Comparison of ENCODE assay signal across 25 cellular contexts in the genomic region with DNA sequence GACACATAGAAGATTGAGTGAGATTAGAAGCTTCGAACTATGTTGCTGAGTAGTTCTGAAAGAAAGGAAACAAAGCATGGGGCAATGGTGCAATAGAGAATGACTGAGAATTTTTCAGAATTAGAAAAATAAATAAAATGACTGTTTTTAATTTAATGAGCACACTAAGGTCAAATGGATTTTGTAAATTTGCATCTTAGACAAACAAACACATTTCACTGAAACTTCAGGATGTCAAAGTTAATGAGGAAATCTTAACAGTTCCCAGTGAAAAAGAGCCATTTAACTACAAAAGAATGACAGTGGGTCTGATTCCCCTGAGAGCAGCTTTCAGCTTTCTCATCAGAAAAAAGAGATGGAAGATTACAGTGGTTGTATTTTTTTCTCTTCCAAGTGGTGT.
A peak's percentile ranks its signal among the peaks of the same experiment; 100 is the strongest.
DNase-seq lines count a peak whose midpoint lies in the region; ATAC-seq, FAIRE-seq and TF ChIP-seq lines count a peak whose summit lies in the region.
"Had no signal": no experiment of that assay in that cellular context is flagged by ENCODE, and none has a peak within 500 bp of the region (broad histone marks: within the 10 kb centered on the region; RNA-seq: fewer than 3 reads in every experiment).

No MANE protein-coding gene starts in this region.

- TF ChIP-seq EP300 in GM12878 (IDR thresholded peaks at IDR 0.05; ENCODE audit: borderline replicate concordance in 1 of 2, control insufficient read depth in 1 of 2, low read depth in 2 of 2, low read length in 2 of 2), result no peak

- H3K79me2 ChIP-seq in GM12878 (ENCODE audit: control insufficient read depth, insufficient read depth, low read length), result no peaks in the 10 kb centered on the region
- H3K79me2 ChIP-seq in Karpas-422 (ENCODE audit: low read length), result no peaks in the 10 kb centered on the region

- 70% methylated on average over 1 of the region's 1 CpG for WGBS in GM12878 (ENCODE audit: insufficient coverage, insufficient replicate concordance, low lambda C conversion rate, missing lambda C conversion rate)

- no peaks in the 10 kb centered on the region for H3K9me3 Mint-ChIP-seq in glutamatergic neuron (ENCODE audit: unreplicated experiment)
- peaks cover 0 to 28% (median 9%) of the 10 kb centered on the region in 9 donors for H3K9me3 Mint-ChIP-seq in naive thymus-derived CD8-positive, alpha-beta T cell

- no peaks in the 10 kb centered on the region for H3K27me3 ChIP-seq in BLaER1
- H3K27me3 ChIP-seq in GM12878 (replicated peaks in 1 of 2; ENCODE audit: control insufficient read depth in 2 of 2, insufficient read depth in 2 of 2, low read length in 1 of 2), result no peaks in the 10 kb centered on the region
- no peaks in the 10 kb centered on the region for H3K27me3 ChIP-seq in Karpas-422 (ENCODE audit: low read length)
- H3K27me3 ChIP-seq: Peyer's patch had no signal

- no peaks in the 10 kb centered on the region for H3K36me3 Mint-ChIP-seq in glutamatergic neuron (ENCODE audit: unreplicated experiment)
- no peaks in the 10 kb centered on the region for H3K36me3 Mint-ChIP-seq in naive thymus-derived CD8-positive, alpha-beta T cell
- H3K36me3 Mint-ChIP-seq: CD4-positive, CD25-positive, alpha-beta regulatory T cell had no signal

- TF ChIP-seq POLR2A in GM12892 (IDR thresholded peaks at IDR 0.05; ENCODE audit: low read depth, low read length) (no peak), GM12878 (IDR thresholded peaks at IDR 0.05; ENCODE audit: low read depth, low read length) (no peak)

- RAD21 ChIA-PET in GM12878 (lab: Charles Lee; ENCODE audit: unreplicated experiment), result interaction anchor here (1.4 to 1.5 kb wide), 2 partner anchors 91 to 214 kb away, joined by 3 read pairs; no protein-coding TSS in a partner anchor

- H3K4me2 ChIP-seq in BLaER1, result peak overlapping the region; percentile 54
- no peak overlapping the region for H3K4me2 ChIP-seq in GM12878 (ENCODE audit: control insufficient read depth, insufficient read depth)
- H3K4me2 ChIP-seq in Karpas-422 (ENCODE audit: low read depth, low read length, poor library complexity, severe bottlenecking), result no peak overlapping the region
- H3K4me2 ChIP-seq: A549 had no signal

- ATAC-seq in GM12878, result no peak
- ATAC-seq in naive thymus-derived CD8-positive, alpha-beta T cell, result no peak
- ATAC-seq: A549 had no signal

- peaks cover 6% of the 10 kb centered on the region for H3K4me1 Mint-ChIP-seq in glutamatergic neuron (ENCODE audit: low read depth, unreplicated experiment)
- H3K4me1 Mint-ChIP-seq in naive thymus-derived CD8-positive, alpha-beta T cell, result no peaks in the 10 kb centered on the region
- H3K4me1 Mint-ChIP-seq: CD4-positive, CD25-positive, alpha-beta regulatory T cell had no signal

- FAIRE-seq in GM12892 (lab: Jason Lieb, UNC) (peak; percentile 33), GM12878 (lab: Jason Lieb, UNC) (no peak)
- FAIRE-seq: A549, D721Med, GM18507 had no signal

- H2AFZ ChIP-seq in GM12878 (ENCODE audit: control insufficient read depth, low read depth, low read length) (no peak overlapping the region), Karpas-422 (ENCODE audit: low read length) (no peak overlapping the region)

- H3K27me3 Mint-ChIP-seq in glutamatergic neuron (ENCODE audit: unreplicated experiment), result no peaks in the 10 kb centered on the region
- no peaks in the 10 kb centered on the region for H3K27me3 Mint-ChIP-seq in naive thymus-derived CD8-positive, alpha-beta T cell
- H3K27me3 Mint-ChIP-seq: CD4-positive, CD25-positive, alpha-beta regulatory T cell had no signal

- SMC1A ChIA-PET in GM12878 (lab: Charles Lee; ENCODE audit: uncharacterized antibody, unreplicated experiment), result interaction anchor here (0.7 to 1.5 kb wide), 9 partner anchors 8 to 255 kb away, joined by 3 to 7 read pairs (median 3); no protein-coding TSS in a partner anchor

- no peak overlapping the region for H3K9ac ChIP-seq in BLaER1
- no peak overlapping the region for H3K9ac ChIP-seq in GM12878 (ENCODE audit: control insufficient read depth, insufficient read depth, low read length)
- H3K9ac ChIP-seq in Karpas-422 (ENCODE audit: low read length), result no peak overlapping the region

- no peak overlapping the region for H3K4me3 ChIP-seq in BLaER1
- no peak overlapping the region for H3K4me3 ChIP-seq in GM12878
- H3K4me3 ChIP-seq in Karpas-422 (ENCODE audit: low read length), result no peak overlapping the region
- H3K4me3 ChIP-seq: A549, Peyer's patch had no signal

- no TSS peak for BruUV-seq in GM12878 (replicated peaks; lab: Mats Ljungman, UMichigan)

- CTCF ChIA-PET in GM12878 (lab: Yijun Ruan, JAX), result interaction anchor here (1.0 kb wide), 2 partner anchors 31 to 47 kb away, joined by 3 read pairs; no protein-coding TSS in a partner anchor

- H3K9me3 ChIP-seq in BLaER1 (no peaks in the 10 kb centered on the region), GM12878 (replicated peaks; ENCODE audit: control insufficient read depth, insufficient read depth, low read length) (no peaks in the 10 kb centered on the region), Karpas-422 (ENCODE audit: low read length) (peaks cover 41% of the 10 kb centered on the region)
- H3K9me3 ChIP-seq: A549, Peyer's patch had no signal

- POLR2A ChIA-PET in GM12878 (lab: Charles Lee), result no interaction called here
- POLR2A ChIA-PET in naive thymus-derived CD8-positive, alpha-beta T cell (lab: Charles Lee), result no interaction called here

- H3K27ac ChIP-seq in BLaER1, result peak overlapping the region; percentile 86
- H3K27ac ChIP-seq in GM12878 (ENCODE audit: control insufficient read depth, insufficient read depth), result no peak overlapping the region
- no peak overlapping the region for H3K27ac ChIP-seq in Karpas-422 (ENCODE audit: low read length)
- H3K27ac ChIP-seq: A549, Peyer's patch had no signal

- TF ChIP-seq RAD21 in GM12878 (IDR thresholded peaks at IDR 0.05; ENCODE audit: insufficient read depth, low read depth, low read length), result no peak

- H3K36me3 ChIP-seq in BLaER1, result no peaks in the 10 kb centered on the region
- no peaks in the 10 kb centered on the region for H3K36me3 ChIP-seq in GM12878 (ENCODE audit: control insufficient read depth in 2 of 2, insufficient read depth in 2 of 2, low read length in 1 of 2)
- no peaks in the 10 kb centered on the region for H3K36me3 ChIP-seq in Karpas-422 (ENCODE audit: insufficient read depth, low read length)
- H3K36me3 ChIP-seq: Peyer's patch had no signal

- TF ChIP-seq CTCF in GM12878 (IDR thresholded peaks at IDR 0.05 in 2 of 3, conservative IDR thresholded peaks at IDR 0.05 in 1 of 3; ENCODE audit: control insufficient read depth in 2 of 3, extremely low read depth in 1 of 3, insufficient read depth in 1 of 3, low read depth in 3 of 3, low read length in 3 of 3) (no peak), glutamatergic neuron (IDR thresholded peaks at IDR 0.05; ENCODE audit: partially characterized antibody, unreplicated experiment) (no peak)

- intact Hi-C loops in GM12878 (cut with micrococcal nuclease; ENCODE audit: unreplicated experiment), result no loop called here

- H3K27ac Mint-ChIP-seq in glutamatergic neuron (ENCODE audit: unreplicated experiment), result peak overlapping the region; percentile 1
- no peak overlapping the region for H3K27ac Mint-ChIP-seq in naive thymus-derived CD8-positive, alpha-beta T cell
- H3K27ac Mint-ChIP-seq: CD4-positive, CD25-positive, alpha-beta regulatory T cell had no signal

- in situ Hi-C loops in GM12878 (cut with MboI), result no loop called here

- H3K4me3 Mint-ChIP-seq in glutamatergic neuron (ENCODE audit: unreplicated experiment), result no peak overlapping the region
- H3K4me3 Mint-ChIP-seq in naive thymus-derived CD8-positive, alpha-beta T cell, result no peak overlapping the region
- H3K4me3 Mint-ChIP-seq: CD4-positive, CD25-positive, alpha-beta regulatory T cell had no signal

- H3K4me1 ChIP-seq in BLaER1, result peaks cover 49% of the 10 kb centered on the region
- no peaks in the 10 kb centered on the region for H3K4me1 ChIP-seq in GM12878 (ENCODE audit: control insufficient read depth, insufficient read depth, low read length)
- no peaks in the 10 kb centered on the region for H3K4me1 ChIP-seq in Karpas-422 (ENCODE audit: low read length)
- H3K4me1 ChIP-seq: A549, Peyer's patch had no signal

- DNase-seq in GM12892 (ENCODE audit: insufficient read length), result no peak
- DNase-seq in GM12878 (ENCODE audit: low read depth, low spot score), result no peak
- DNase-seq in glutamatergic neuron, result no peak
- DNase-seq in T-helper 2 cell, result no peak
- DNase-seq in Karpas-422, result no peak
- no peak for DNase-seq in naive thymus-derived CD8-positive, alpha-beta T cell
- DNase-seq in germinal center (ENCODE audit: low spot score), result no peak
- DNase-seq: CD4-positive, CD25-positive, alpha-beta regulatory T cell; H7; Kasumi-1; MV-4-11; NCI-H1105; NCI-H146; NCI-H1930; NCI-H2107; NCI-H2227 treated with DMSO at 0.1 percent for 48 hours; NCI-H510A; NCI-H69; Peyer's patch; SHP77 treated with DMSO at 0.1 percent for 48 hours; T-helper 1 cell had no signal

- H3K9me2 ChIP-seq in Karpas-422 (replicated peaks; ENCODE audit: insufficient read depth, low read length), result no peaks in the 10 kb centered on the region

- H4K20me1 ChIP-seq in BLaER1, result no peaks in the 10 kb centered on the region
- no peaks in the 10 kb centered on the region for H4K20me1 ChIP-seq in GM12878 (ENCODE audit: control insufficient read depth, insufficient read depth)
- no peaks in the 10 kb centered on the region for H4K20me1 ChIP-seq in Karpas-422 (ENCODE audit: insufficient read depth, low read depth, low read length)

TF ChIP-seq in GM12878, 131 proteins besides CTCF, POLR2A, EP300 and RAD21:
- TF ChIP-seq, protein P1, sequence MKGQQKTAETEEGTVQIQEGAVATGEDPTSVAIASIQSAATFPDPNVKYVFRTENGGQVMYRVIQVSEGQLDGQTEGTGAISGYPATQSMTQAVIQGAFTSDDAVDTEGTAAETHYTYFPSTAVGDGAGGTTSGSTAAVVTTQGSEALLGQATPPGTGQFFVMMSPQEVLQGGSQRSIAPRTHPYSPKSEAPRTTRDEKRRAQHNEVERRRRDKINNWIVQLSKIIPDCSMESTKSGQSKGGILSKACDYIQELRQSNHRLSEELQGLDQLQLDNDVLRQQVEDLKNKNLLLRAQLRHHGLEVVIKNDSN (IDR thresholded peaks at IDR 0.05; ENCODE audit: borderline replicate concordance, extremely low read length, insufficient read depth, low read depth, low read length), result no peak
- TF ChIP-seq JUNB (IDR thresholded peaks at IDR 0.05), result no peak
- TF ChIP-seq SUZ12 (IDR thresholded peaks at IDR 0.05; ENCODE audit: unreplicated experiment), result no peak
- TF ChIP-seq, protein P2, sequence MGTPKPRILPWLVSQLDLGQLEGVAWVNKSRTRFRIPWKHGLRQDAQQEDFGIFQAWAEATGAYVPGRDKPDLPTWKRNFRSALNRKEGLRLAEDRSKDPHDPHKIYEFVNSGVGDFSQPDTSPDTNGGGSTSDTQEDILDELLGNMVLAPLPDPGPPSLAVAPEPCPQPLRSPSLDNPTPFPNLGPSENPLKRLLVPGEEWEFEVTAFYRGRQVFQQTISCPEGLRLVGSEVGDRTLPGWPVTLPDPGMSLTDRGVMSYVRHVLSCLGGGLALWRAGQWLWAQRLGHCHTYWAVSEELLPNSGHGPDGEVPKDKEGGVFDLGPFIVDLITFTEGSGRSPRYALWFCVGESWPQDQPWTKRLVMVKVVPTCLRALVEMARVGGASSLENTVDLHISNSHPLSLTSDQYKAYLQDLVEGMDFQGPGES (IDR thresholded peaks at IDR 0.05), result no peak
- no peak for TF ChIP-seq TAF1 (IDR thresholded peaks at IDR 0.05; ENCODE audit: borderline replicate concordance, low read depth, low read length)
- TF ChIP-seq MEF2B (IDR thresholded peaks at IDR 0.05; ENCODE audit: partially characterized antibody, poor library complexity, severe bottlenecking), result peak; percentile 31
